Comparison of ENCODE assay signal across 29 cellular contexts in the genomic region with DNA sequence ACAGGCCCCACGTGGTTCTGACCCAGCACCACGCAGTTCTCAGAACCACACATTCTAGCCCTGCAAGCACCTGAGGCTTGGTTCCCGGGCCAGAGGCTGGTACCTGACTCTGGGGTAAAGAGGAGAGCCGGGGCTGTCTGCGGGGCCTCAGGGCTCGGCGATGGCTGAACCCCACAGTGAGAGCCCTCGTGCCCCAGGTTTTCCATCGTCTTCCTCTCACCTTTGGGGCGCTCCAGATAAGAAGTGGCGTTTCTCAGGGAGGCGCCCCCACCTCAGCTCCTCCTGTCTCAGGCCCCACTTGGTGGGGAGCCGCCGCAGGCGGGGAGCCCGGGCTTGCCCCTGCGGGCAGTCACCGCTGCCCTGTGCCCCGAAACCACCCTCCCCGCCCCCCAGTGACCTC.
"Had no signal": no experiment of that assay in that cellular context is flagged by ENCODE, and none has a peak within 500 bp of the region (broad histone marks: within the 10 kb centered on the region; RNA-seq: fewer than 3 reads in every experiment).

No MANE protein-coding gene starts in this region.

- H3K9me3 ChIP-seq: adrenal gland, ascending aorta, body of pancreas had no signal

- DNase-seq: activated effector memory CD4-positive, alpha-beta T cell treated with anti-CD3 and anti-CD28 coated beads, Interleukin-2, amount 50 U/mL, for 16 hours; activated effector memory CD4-positive, alpha-beta T cell treated with Interleukin-2 at 50 U/mL for 16 hours; activated gamma-delta T cell treated with Interleukin-2 at 50 U/mL for 16 hours; activated naive CD4-positive, alpha-beta T cell; activated naive CD4-positive, alpha-beta T cell treated with anti-CD3 and anti-CD28 coated beads for 36 hours; activated naive CD4-positive, alpha-beta T cell treated with anti-CD3 and anti-CD28 coated beads, Interleukin-2, amount 10 ng/mL, durations not matched to agents 7 days and 5 days; activated naive CD4-positive, alpha-beta T cell treated with anti-CD3 and anti-CD28 coated beads, Interleukin-2, amount 50 U/mL, for 16 hours; activated naive CD4-positive, alpha-beta T cell treated with Interleukin-2 at 50 U/mL for 16 hours; activated naive CD8-positive, alpha-beta T cell treated with anti-CD3 and anti-CD28 coated beads for 36 hours; activated naive CD8-positive, alpha-beta T cell treated with anti-CD3 and anti-CD28 coated beads, Interleukin-2, amount 10 ng/mL, durations not matched to agents 7 days and 5 days; activated naive CD8-positive, alpha-beta T cell treated with anti-CD3 and anti-CD28 coated beads, Interleukin-2, amount 50 U/mL, for 24 hours; activated T-cell treated with anti-CD3 and anti-CD28 coated beads for 4 hours; activated T-cell treated with anti-CD3 and anti-CD28 coated beads, Interleukin-2, amount 50 U/mL, for 1 hour; activated T-cell treated with anti-CD3 and anti-CD28 coated beads, Interleukin-2, amount 50 U/mL, for 24 hours; activated T-cell treated with anti-CD3 and anti-CD28 coated beads, Interleukin-2, amount 50 U/mL, for 4 hours; activated T-cell treated with anti-CD3 and anti-CD28 coated beads, Interleukin-2, amount 50 U/mL, for 48 hours; activated T-cell treated with anti-CD3 and anti-CD28 coated beads, Interleukin-2, amount 50 U/mL, for 72 hours; adrenal gland; amniotic stem cell; amygdala; anterior cingulate cortex; aorta; body of pancreas; brain microvascular endothelial cell; caudate nucleus; central memory CD4-positive, alpha-beta T cell; cerebellar nuclear complex had no signal

- H3K36me3 ChIP-seq: adrenal gland, ascending aorta, brain microvascular endothelial cell, cardiac muscle cell had no signal

- H3K27ac ChIP-seq: adrenal gland, ascending aorta, body of pancreas, brain microvascular endothelial cell, cardiac muscle cell had no signal

- H3K27me3 ChIP-seq: adrenal gland, ascending aorta, body of pancreas, cardiac muscle cell had no signal

- H3K4me3 ChIP-seq: adrenal gland, ascending aorta, body of pancreas, cardiac muscle cell had no signal
